ENCODE assay signal across 1 cellular context in the genomic region with DNA sequence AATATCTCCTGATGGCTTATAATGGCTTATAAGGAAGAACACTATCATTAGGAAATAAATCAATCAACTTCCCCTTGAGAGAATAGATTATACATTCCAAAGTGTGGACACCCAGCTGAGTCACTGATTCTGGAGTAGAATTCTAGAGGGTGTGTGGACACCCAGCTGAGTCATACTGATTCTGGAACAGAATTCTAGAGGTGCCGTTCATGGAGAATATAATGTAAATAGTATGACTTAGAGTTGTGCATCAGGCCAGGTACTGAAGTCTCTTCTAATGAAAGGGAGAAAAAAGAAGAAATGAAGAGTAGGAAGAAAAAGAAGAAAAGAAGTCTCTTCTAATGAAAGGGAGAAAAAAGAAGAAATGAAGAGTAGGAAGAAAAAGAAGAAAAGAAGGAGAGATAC.
TF ChIP-seq lines count a peak whose summit lies in the region.

No MANE protein-coding gene starts in this region.

TF ChIP-seq in K562, 482 proteins besides CTCF, POLR2A, EP300 and RAD21 (continues in another document):
- TF ChIP-seq SP2 (IDR thresholded peaks at IDR 0.05; ENCODE audit: extremely low read depth, low read depth, low read length, poor library complexity, severe bottlenecking) (no peak), KAT2B (IDR thresholded peaks at IDR 0.05; ENCODE audit: low read depth, low read length) (no peak), HDAC2 (IDR thresholded peaks at IDR 0.05) (0 out of 2 replicates have a peak, but pooled peaks have one; percentile 63), HDAC6 (IDR thresholded peaks at IDR 0.05; ENCODE audit: low read depth, low read length) (no peak), PRMT5 (CRISPR knock-in tag; IDR thresholded peaks at IDR 0.05) (no peak), FOSL1 (tag; conservative IDR thresholded peaks at IDR 0.05) (peak; percentile 99), SMAD1 (IDR thresholded peaks at IDR 0.05; ENCODE audit: low read depth, low read length, partially characterized antibody) (no peak), SRSF7 (optimal IDR thresholded peaks at IDR 0.05; ENCODE audit: low read depth, low read length) (no peak), ZNF146 (CRISPR knock-in tag; IDR thresholded peaks at IDR 0.05; ENCODE audit: unreplicated experiment) (no peak), LARP7 (IDR thresholded peaks at IDR 0.05) (no peak), PTBP1 (IDR thresholded peaks at IDR 0.05; ENCODE audit: low read depth, low read length) (no peak), ETV1 (tag; conservative IDR thresholded peaks at IDR 0.05; ENCODE audit: low read depth) (0 out of 2 replicates have a peak, but pooled peaks have one; percentile 27), CEBPG (CRISPR knock-in tag; IDR thresholded peaks at IDR 0.05) (no peak), CEBPG (tag; conservative IDR thresholded peaks at IDR 0.05 in 1 of 2, IDR thresholded peaks at IDR 0.05 in 1 of 2) (peak in 1 of 2 experiments; percentile 32; a peak in 1 of 4 replicates), CXXC5 (CRISPR knock-in tag; IDR thresholded peaks at IDR 0.05) (peak; percentile 59; the same call in 1 of the 2 replicates), E2F3 (CRISPR knock-in tag; IDR thresholded peaks at IDR 0.05) (no peak), MTA1 (IDR thresholded peaks at IDR 0.05; ENCODE audit: borderline replicate concordance) (peak; percentile 46; the same call in 1 of the 2 replicates), GABPA (tag; conservative IDR thresholded peaks at IDR 0.05; ENCODE audit: low read depth) (no peak), TBP (optimal IDR thresholded peaks at IDR 0.05; ENCODE audit: low read depth, low read length) (no peak), PHF8 (IDR thresholded peaks at IDR 0.05; ENCODE audit: borderline replicate concordance, low read length) (no peak), JUNB (CRISPR knock-in tag; conservative IDR thresholded peaks at IDR 0.05) (peak; percentile 82), GATA2 (CRISPR knock-in tag; IDR thresholded peaks at IDR 0.05) (no peak), SRF (CRISPR knock-in tag; IDR thresholded peaks at IDR 0.05) (no peak; a peak in 1 of 4 replicates), TBL1XR1 (IDR thresholded peaks at IDR 0.05; ENCODE audit: low read length in 2 of 2) (no peak)
- TF ChIP-seq, protein P1, sequence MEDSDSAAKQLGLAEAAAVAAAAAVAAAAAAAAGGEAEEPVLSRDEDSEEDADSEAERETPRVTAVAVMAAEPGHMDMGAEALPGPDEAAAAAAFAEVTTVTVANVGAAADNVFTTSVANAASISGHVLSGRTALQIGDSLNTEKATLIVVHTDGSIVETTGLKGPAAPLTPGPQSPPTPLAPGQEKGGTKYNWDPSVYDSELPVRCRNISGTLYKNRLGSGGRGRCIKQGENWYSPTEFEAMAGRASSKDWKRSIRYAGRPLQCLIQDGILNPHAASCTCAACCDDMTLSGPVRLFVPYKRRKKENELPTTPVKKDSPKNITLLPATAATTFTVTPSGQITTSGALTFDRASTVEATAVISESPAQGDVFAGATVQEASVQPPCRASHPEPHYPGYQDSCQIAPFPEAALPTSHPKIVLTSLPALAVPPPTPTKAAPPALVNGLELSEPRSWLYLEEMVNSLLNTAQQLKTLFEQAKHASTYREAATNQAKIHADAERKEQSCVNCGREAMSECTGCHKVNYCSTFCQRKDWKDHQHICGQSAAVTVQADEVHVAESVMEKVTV (CRISPR knock-in tag; IDR thresholded peaks at IDR 0.05) = no peak
- TF ChIP-seq, protein P2, sequence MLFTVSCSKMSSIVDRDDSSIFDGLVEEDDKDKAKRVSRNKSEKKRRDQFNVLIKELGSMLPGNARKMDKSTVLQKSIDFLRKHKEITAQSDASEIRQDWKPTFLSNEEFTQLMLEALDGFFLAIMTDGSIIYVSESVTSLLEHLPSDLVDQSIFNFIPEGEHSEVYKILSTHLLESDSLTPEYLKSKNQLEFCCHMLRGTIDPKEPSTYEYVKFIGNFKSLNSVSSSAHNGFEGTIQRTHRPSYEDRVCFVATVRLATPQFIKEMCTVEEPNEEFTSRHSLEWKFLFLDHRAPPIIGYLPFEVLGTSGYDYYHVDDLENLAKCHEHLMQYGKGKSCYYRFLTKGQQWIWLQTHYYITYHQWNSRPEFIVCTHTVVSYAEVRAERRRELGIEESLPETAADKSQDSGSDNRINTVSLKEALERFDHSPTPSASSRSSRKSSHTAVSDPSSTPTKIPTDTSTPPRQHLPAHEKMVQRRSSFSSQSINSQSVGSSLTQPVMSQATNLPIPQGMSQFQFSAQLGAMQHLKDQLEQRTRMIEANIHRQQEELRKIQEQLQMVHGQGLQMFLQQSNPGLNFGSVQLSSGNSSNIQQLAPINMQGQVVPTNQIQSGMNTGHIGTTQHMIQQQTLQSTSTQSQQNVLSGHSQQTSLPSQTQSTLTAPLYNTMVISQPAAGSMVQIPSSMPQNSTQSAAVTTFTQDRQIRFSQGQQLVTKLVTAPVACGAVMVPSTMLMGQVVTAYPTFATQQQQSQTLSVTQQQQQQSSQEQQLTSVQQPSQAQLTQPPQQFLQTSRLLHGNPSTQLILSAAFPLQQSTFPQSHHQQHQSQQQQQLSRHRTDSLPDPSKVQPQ (CRISPR knock-in tag; IDR thresholded peaks at IDR 0.05; ENCODE audit: borderline replicate concordance) = no peak
- TF ChIP-seq, protein P3, sequence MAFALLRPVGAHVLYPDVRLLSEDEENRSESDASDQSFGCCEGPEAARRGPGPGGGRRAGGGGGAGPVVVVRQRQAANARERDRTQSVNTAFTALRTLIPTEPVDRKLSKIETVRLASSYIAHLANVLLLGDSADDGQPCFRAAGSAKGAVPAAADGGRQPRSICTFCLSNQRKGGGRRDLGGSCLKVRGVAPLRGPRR (CRISPR knock-in tag; IDR thresholded peaks at IDR 0.05) = no peak
- TF ChIP-seq, protein P4, sequence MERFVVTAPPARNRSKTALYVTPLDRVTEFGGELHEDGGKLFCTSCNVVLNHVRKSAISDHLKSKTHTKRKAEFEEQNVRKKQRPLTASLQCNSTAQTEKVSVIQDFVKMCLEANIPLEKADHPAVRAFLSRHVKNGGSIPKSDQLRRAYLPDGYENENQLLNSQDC (CRISPR knock-in tag; IDR thresholded peaks at IDR 0.05) = no peak
- TF ChIP-seq, protein P5, sequence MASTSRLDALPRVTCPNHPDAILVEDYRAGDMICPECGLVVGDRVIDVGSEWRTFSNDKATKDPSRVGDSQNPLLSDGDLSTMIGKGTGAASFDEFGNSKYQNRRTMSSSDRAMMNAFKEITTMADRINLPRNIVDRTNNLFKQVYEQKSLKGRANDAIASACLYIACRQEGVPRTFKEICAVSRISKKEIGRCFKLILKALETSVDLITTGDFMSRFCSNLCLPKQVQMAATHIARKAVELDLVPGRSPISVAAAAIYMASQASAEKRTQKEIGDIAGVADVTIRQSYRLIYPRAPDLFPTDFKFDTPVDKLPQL (IDR thresholded peaks at IDR 0.05; ENCODE audit: extremely low read depth, insufficient read length) = no peak
- TF ChIP-seq, protein P6, sequence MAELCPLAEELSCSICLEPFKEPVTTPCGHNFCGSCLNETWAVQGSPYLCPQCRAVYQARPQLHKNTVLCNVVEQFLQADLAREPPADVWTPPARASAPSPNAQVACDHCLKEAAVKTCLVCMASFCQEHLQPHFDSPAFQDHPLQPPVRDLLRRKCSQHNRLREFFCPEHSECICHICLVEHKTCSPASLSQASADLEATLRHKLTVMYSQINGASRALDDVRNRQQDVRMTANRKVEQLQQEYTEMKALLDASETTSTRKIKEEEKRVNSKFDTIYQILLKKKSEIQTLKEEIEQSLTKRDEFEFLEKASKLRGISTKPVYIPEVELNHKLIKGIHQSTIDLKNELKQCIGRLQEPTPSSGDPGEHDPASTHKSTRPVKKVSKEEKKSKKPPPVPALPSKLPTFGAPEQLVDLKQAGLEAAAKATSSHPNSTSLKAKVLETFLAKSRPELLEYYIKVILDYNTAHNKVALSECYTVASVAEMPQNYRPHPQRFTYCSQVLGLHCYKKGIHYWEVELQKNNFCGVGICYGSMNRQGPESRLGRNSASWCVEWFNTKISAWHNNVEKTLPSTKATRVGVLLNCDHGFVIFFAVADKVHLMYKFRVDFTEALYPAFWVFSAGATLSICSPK (IDR thresholded peaks at IDR 0.05; ENCODE audit: borderline replicate concordance) = no peak
- TF ChIP-seq, protein P7, sequence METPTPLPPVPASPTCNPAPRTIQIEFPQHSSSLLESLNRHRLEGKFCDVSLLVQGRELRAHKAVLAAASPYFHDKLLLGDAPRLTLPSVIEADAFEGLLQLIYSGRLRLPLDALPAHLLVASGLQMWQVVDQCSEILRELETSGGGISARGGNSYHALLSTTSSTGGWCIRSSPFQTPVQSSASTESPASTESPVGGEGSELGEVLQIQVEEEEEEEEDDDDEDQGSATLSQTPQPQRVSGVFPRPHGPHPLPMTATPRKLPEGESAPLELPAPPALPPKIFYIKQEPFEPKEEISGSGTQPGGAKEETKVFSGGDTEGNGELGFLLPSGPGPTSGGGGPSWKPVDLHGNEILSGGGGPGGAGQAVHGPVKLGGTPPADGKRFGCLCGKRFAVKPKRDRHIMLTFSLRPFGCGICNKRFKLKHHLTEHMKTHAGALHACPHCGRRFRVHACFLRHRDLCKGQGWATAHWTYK (CRISPR knock-in tag; IDR thresholded peaks at IDR 0.05) = peak; percentile 86
- TF ChIP-seq, protein P8, sequence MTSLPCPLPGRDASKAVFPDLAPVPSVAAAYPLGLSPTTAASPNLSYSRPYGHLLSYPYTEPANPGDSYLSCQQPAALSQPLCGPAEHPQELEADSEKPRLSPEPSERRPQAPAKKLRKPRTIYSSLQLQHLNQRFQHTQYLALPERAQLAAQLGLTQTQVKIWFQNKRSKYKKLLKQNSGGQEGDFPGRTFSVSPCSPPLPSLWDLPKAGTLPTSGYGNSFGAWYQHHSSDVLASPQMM (CRISPR knock-in tag; IDR thresholded peaks at IDR 0.05) = no peak
- TF ChIP-seq, protein P9, sequence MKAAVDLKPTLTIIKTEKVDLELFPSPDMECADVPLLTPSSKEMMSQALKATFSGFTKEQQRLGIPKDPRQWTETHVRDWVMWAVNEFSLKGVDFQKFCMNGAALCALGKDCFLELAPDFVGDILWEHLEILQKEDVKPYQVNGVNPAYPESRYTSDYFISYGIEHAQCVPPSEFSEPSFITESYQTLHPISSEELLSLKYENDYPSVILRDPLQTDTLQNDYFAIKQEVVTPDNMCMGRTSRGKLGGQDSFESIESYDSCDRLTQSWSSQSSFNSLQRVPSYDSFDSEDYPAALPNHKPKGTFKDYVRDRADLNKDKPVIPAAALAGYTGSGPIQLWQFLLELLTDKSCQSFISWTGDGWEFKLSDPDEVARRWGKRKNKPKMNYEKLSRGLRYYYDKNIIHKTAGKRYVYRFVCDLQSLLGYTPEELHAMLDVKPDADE (conservative IDR thresholded peaks at IDR 0.05; ENCODE audit: control insufficient read depth, low read depth, low read length) = no peak
- TF ChIP-seq, protein P10, sequence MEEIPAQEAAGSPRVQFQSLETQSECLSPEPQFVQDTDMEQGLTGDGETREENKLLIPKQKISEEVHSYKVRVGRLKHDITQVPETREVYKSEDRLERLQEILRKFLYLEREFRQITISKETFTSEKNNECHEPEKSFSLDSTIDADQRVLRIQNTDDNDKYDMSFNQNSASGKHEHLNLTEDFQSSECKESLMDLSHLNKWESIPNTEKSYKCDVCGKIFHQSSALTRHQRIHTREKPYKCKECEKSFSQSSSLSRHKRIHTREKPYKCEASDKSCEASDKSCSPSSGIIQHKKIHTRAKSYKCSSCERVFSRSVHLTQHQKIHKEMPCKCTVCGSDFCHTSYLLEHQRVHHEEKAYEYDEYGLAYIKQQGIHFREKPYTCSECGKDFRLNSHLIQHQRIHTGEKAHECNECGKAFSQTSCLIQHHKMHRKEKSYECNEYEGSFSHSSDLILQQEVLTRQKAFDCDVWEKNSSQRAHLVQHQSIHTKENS (CRISPR knock-in tag; IDR thresholded peaks at IDR 0.05) = no peak
- TF ChIP-seq, protein P11, sequence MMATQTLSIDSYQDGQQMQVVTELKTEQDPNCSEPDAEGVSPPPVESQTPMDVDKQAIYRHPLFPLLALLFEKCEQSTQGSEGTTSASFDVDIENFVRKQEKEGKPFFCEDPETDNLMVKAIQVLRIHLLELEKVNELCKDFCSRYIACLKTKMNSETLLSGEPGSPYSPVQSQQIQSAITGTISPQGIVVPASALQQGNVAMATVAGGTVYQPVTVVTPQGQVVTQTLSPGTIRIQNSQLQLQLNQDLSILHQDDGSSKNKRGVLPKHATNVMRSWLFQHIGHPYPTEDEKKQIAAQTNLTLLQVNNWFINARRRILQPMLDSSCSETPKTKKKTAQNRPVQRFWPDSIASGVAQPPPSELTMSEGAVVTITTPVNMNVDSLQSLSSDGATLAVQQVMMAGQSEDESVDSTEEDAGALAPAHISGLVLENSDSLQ (IDR thresholded peaks at IDR 0.05) = peak; percentile 80
- TF ChIP-seq, protein P12, sequence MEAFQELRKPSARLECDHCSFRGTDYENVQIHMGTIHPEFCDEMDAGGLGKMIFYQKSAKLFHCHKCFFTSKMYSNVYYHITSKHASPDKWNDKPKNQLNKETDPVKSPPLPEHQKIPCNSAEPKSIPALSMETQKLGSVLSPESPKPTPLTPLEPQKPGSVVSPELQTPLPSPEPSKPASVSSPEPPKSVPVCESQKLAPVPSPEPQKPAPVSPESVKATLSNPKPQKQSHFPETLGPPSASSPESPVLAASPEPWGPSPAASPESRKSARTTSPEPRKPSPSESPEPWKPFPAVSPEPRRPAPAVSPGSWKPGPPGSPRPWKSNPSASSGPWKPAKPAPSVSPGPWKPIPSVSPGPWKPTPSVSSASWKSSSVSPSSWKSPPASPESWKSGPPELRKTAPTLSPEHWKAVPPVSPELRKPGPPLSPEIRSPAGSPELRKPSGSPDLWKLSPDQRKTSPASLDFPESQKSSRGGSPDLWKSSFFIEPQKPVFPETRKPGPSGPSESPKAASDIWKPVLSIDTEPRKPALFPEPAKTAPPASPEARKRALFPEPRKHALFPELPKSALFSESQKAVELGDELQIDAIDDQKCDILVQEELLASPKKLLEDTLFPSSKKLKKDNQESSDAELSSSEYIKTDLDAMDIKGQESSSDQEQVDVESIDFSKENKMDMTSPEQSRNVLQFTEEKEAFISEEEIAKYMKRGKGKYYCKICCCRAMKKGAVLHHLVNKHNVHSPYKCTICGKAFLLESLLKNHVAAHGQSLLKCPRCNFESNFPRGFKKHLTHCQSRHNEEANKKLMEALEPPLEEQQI (IDR thresholded peaks at IDR 0.05) = peak; percentile 33; the same call in 1 of the 2 replicates
- TF ChIP-seq, protein P13, sequence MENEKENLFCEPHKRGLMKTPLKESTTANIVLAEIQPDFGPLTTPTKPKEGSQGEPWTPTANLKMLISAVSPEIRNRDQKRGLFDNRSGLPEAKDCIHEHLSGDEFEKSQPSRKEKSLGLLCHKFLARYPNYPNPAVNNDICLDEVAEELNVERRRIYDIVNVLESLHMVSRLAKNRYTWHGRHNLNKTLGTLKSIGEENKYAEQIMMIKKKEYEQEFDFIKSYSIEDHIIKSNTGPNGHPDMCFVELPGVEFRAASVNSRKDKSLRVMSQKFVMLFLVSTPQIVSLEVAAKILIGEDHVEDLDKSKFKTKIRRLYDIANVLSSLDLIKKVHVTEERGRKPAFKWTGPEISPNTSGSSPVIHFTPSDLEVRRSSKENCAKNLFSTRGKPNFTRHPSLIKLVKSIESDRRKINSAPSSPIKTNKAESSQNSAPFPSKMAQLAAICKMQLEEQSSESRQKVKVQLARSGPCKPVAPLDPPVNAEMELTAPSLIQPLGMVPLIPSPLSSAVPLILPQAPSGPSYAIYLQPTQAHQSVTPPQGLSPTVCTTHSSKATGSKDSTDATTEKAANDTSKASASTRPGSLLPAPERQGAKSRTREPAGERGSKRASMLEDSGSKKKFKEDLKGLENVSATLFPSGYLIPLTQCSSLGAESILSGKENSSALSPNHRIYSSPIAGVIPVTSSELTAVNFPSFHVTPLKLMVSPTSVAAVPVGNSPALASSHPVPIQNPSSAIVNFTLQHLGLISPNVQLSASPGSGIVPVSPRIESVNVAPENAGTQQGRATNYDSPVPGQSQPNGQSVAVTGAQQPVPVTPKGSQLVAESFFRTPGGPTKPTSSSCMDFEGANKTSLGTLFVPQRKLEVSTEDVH (IDR thresholded peaks at IDR 0.05; ENCODE audit: low read depth, partially characterized antibody) = peak; percentile 20
